ENCODE assay signal across 8 cellular contexts in genomic region chr4:139454646-139455045, GRCh38. TPM values are rescaled to one million over a fixed set of nuclear protein-coding genes. Genes with fewer than 3 reads are reported as not detected.
A peak's percentile ranks its signal among the peaks of the same experiment; 100 is the strongest.
DNase-seq lines count a peak whose midpoint lies in the region; TF ChIP-seq lines count a peak whose summit lies in the region.

No MANE protein-coding gene starts in this region.

- peak overlapping the region; percentile 69 for H3K4me3 ChIP-seq in MG63
- H3K4me3 ChIP-seq in neural cell (ENCODE audit: low read length) = peak overlapping the region; percentile 87

- no peaks in the 10 kb centered on the region for H4K20me1 ChIP-seq in neural cell (ENCODE audit: insufficient read depth)

- no peak for TF ChIP-seq RAD21 in neural cell (conservative IDR thresholded peaks at IDR 0.05)

- DNase-seq in CD1c-positive myeloid dendritic cell (ENCODE audit: extremely low spot score) (peak; percentile 28), MG63 (no peak), retina (no peak), mucosa of gallbladder (ENCODE audit: low spot score) (no peak), SW480 (ENCODE audit: low spot score) (no peak)
- no peak for DNase-seq in stimulated activated CD4-positive, alpha-beta T cell treated with anti-CD3 and anti-CD28 coated beads, Interleukin-1b, Interleukin-23, amount 100 ng/mL, for 48 hours

- peaks cover 51% of the 10 kb centered on the region for H3K4me1 Mint-ChIP-seq in dendritic cell treated with granulocyte-macrophage colony-stimulating factor and Interleukin-4, amounts not matched to agents 40 ng/mL and 50 ng/mL, for 4 days (ENCODE audit: low read depth)

- peak overlapping the region; percentile 95 for H3K27ac Mint-ChIP-seq in dendritic cell treated with granulocyte-macrophage colony-stimulating factor and Interleukin-4, amounts not matched to agents 40 ng/mL and 50 ng/mL, for 4 days

- H3F3A ChIP-seq in neural cell (ENCODE audit: insufficient read depth, low read length, poor library complexity, severe bottlenecking) = no peaks in the 10 kb centered on the region

- H3K4me2 ChIP-seq in neural cell (ENCODE audit: low read length) = peak overlapping the region; percentile 95

- no peaks in the 10 kb centered on the region for H3K27me3 Mint-ChIP-seq in dendritic cell treated with granulocyte-macrophage colony-stimulating factor and Interleukin-4, amounts not matched to agents 40 ng/mL and 50 ng/mL, for 4 days

- H3K9me3 ChIP-seq in MG63 (no peaks in the 10 kb centered on the region), neural cell (ENCODE audit: low read length) (no peaks in the 10 kb centered on the region)

- H3K36me3 Mint-ChIP-seq in dendritic cell treated with granulocyte-macrophage colony-stimulating factor and Interleukin-4, amounts not matched to agents 40 ng/mL and 50 ng/mL, for 4 days (ENCODE audit: low read depth) = peaks cover 16% of the 10 kb centered on the region

- no peaks in the 10 kb centered on the region for H3K27me3 ChIP-seq in MG63
- no peaks in the 10 kb centered on the region for H3K27me3 ChIP-seq in neural cell (ENCODE audit: insufficient read depth, low read depth, low read length)

- intact Hi-C loops in dendritic cell treated with granulocyte-macrophage colony-stimulating factor and Interleukin-4, amounts not matched to agents 40 ng/mL and 50 ng/mL, for 4 days (cut with micrococcal nuclease) = loop anchor here (5.0 to 10.0 kb wide), 3 partner anchors 37 to 152 kb away; partner anchors contain the start of genes NAA15, NDUFC1 and SETD7

- TF ChIP-seq CTCF in neural cell (IDR thresholded peaks at IDR 0.05; ENCODE audit: poor library complexity, severe bottlenecking) = no peak

- TF ChIP-seq EP300 in neural cell (conservative IDR thresholded peaks at IDR 0.05; ENCODE audit: poor library complexity, severe bottlenecking) = no peak

- H3K9me2 ChIP-seq in neural cell (ENCODE audit: insufficient read depth, low read length) = no peaks in the 10 kb centered on the region

- H3K4me3 Mint-ChIP-seq in dendritic cell treated with granulocyte-macrophage colony-stimulating factor and Interleukin-4, amounts not matched to agents 40 ng/mL and 50 ng/mL, for 4 days = peak overlapping the region; percentile 89

- H3K9me3 Mint-ChIP-seq in dendritic cell treated with granulocyte-macrophage colony-stimulating factor and Interleukin-4, amounts not matched to agents 40 ng/mL and 50 ng/mL, for 4 days = no peaks in the 10 kb centered on the region

- H3K36me3 ChIP-seq in MG63 (no peaks in the 10 kb centered on the region), neural cell (ENCODE audit: insufficient read depth, low read length) (no peaks in the 10 kb centered on the region)

- H3K9ac ChIP-seq in neural cell (ENCODE audit: low read length) = peak overlapping the region; percentile 83

- H2AFZ ChIP-seq in neural cell (ENCODE audit: low read depth, low read length) = peak overlapping the region; percentile 81

- H3K79me2 ChIP-seq in neural cell (replicated peaks; ENCODE audit: insufficient read depth, low read length) = peaks cover 25% of the 10 kb centered on the region

- H3K27ac ChIP-seq in neural cell (ENCODE audit: low read length) = peak overlapping the region; percentile 84

TF ChIP-seq in neural cell, 6 proteins besides CTCF, POLR2A, EP300 and RAD21:
- no peak for TF ChIP-seq SMC3 (conservative IDR thresholded peaks at IDR 0.05; ENCODE audit: poor library complexity)
- no peak for TF ChIP-seq REST (IDR thresholded peaks at IDR 0.05; ENCODE audit: borderline replicate concordance)
- TF ChIP-seq EZH2 (IDR thresholded peaks at IDR 0.05; ENCODE audit: borderline replicate concordance, insufficient read depth, low read length, poor library complexity, severe bottlenecking) = no peak
- TF ChIP-seq MXI1 (conservative IDR thresholded peaks at IDR 0.05; ENCODE audit: poor library complexity, severe bottlenecking) = no peak

RNA-seq across cellular contexts. Expression of gene RAB33B, which starts 0.7 kb away (rescaled TPM):
- 5.1 and 6.1 TPM in 2 replicates for total RNA-seq in MG63 (2014; rRNA removed; shearing (Covaris generic); ENCODE audit: low replicate concordance)
- polyA plus RNA-seq in neural cell = 8.6 and 10.7 TPM in 2 replicates
- 23.4 and 24.2 TPM in 2 replicates for polyA minus RNA-seq in neural cell
- 9.8 TPM for total RNA-seq in mucosa of gallbladder
